ENCODE assay signal across 20 cellular contexts in the genomic region with DNA sequence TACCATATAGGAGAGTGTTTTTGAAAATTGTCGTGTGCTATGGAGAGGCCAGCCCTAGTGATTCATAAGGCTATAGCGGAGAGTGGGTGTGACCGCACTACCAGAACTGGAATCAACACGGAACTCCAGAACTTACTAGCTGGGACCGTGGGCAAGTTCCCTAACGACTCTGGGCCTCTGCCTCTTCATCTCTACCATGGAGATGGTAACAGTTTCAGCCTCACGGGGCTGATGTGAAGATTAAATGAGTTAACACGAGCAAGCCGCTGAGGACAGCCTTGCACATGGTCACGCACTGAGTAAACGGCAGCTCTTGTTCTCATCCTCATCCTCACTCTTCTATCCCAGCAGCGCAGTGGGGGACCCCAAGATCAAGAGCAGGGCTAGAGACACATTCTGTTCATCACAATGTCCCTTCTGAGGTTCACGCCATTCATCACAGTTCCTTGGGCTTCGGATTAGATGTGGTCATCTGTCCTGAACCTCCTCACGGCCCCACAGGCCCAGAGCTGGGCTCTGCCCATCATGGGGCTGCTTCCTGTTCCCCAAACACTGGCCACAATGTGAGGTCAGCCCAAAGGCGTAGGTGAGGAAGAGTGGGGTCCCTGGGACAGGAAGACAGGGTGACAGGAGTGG. TPM values are rescaled to one million over a fixed set of nuclear protein-coding genes. Genes with fewer than 3 reads are reported as not detected.
DNase-seq lines count a peak whose midpoint lies in the region; ATAC-seq and TF ChIP-seq lines count a peak whose summit lies in the region.
"Had no signal": no experiment of that assay in that cellular context is flagged by ENCODE, and none has a peak within 500 bp of the region (broad histone marks: within the 10 kb centered on the region; RNA-seq: fewer than 3 reads in every experiment).

No MANE protein-coding gene starts in this region.

- no peak for TF ChIP-seq CTCF in activated CD8-positive, alpha-beta T cell treated with anti-CD3 and anti-CD28 coated beads for 36 hours (IDR thresholded peaks at IDR 0.05)
- no peak for TF ChIP-seq CTCF in stomach (IDR thresholded peaks at IDR 0.05)

- no peaks in the 10 kb centered on the region for H3K9me3 ChIP-seq in stomach
- H3K9me3 ChIP-seq: left ventricle myocardium inferior, pancreas, Peyer's patch, SK-N-SH, testis had no signal

- POLR2A ChIA-PET in activated CD8-positive, alpha-beta T cell treated with anti-CD3 and anti-CD28 coated beads for 36 hours (lab: Charles Lee): interaction anchor here (1.0 to 2.1 kb wide), 4 partner anchors 10 to 27 kb away, joined by 3 to 13 read pairs (median 4); no protein-coding TSS in a partner anchor

- intact Hi-C loops in activated CD8-positive, alpha-beta T cell treated with anti-CD3 and anti-CD28 coated beads for 36 hours (cut with micrococcal nuclease): no loop called here
- intact Hi-C loops in dendritic cell treated with granulocyte-macrophage colony-stimulating factor and Interleukin-4, amounts not matched to agents 40 ng/mL and 50 ng/mL, for 4 days (cut with micrococcal nuclease): no loop called here
- intact Hi-C loops in stomach (cut with DNase I; ENCODE audit: low total_unique reads): no loop called here

- H3K36me3 Mint-ChIP-seq in activated CD8-positive, alpha-beta T cell treated with anti-CD3 and anti-CD28 coated beads for 36 hours (ENCODE audit: low read depth): peaks cover 42% of the 10 kb centered on the region
- no peaks in the 10 kb centered on the region for H3K36me3 Mint-ChIP-seq in dendritic cell treated with granulocyte-macrophage colony-stimulating factor and Interleukin-4, amounts not matched to agents 40 ng/mL and 50 ng/mL, for 4 days (ENCODE audit: low read depth)

- peak; percentile 73 for DNase-seq in stimulated activated CD4-positive, alpha-beta T cell treated with anti-CD3 and anti-CD28 coated beads, Interleukin-15, amount 100 ng/mL, for 24 hours
- no peak for DNase-seq in stimulated activated CD4-positive, alpha-beta T cell treated with anti-CD3 and anti-CD28 coated beads, Interleukin-4, amount 100 ng/mL, for 4 hours
- DNase-seq in activated CD8-positive, alpha-beta T cell treated with anti-CD3 and anti-CD28 coated beads for 36 hours: no peak
- DNase-seq in stomach (peak; percentile 18), hypothalamus (lab: John Stamatoyannopoulos, UW) (no peak)
- DNase-seq: GF-D8, HCEC 1CT, left ventricle myocardium inferior, NCI-H2081, pancreas, SK-N-SH, testis had no signal

- H3K4me1 ChIP-seq in stomach: no peaks in the 10 kb centered on the region
- H3K4me1 ChIP-seq: pancreas, Peyer's patch, testis had no signal

- peak; percentile 43 for ATAC-seq in activated CD8-positive, alpha-beta T cell treated with anti-CD3 and anti-CD28 coated beads for 36 hours
- no peak for ATAC-seq in HG03095 (IDR thresholded peaks at IDR 0.05; ENCODE audit: unreplicated experiment)
- no peak for ATAC-seq in GM19324 (IDR thresholded peaks at IDR 0.05; ENCODE audit: low FRiP score, unreplicated experiment)

- CTCF ChIA-PET in activated CD8-positive, alpha-beta T cell treated with anti-CD3 and anti-CD28 coated beads for 36 hours (lab: Charles Lee): interaction anchor here (0.6 to 2.2 kb wide), 3 partner anchors 13 to 132 kb away, joined by 3 to 9 read pairs (median 3); no protein-coding TSS in a partner anchor

- H3K36me3 ChIP-seq in stomach: no peaks in the 10 kb centered on the region
- H3K36me3 ChIP-seq: left ventricle myocardium inferior, pancreas, Peyer's patch had no signal

- H3K4me1 Mint-ChIP-seq in activated CD8-positive, alpha-beta T cell treated with anti-CD3 and anti-CD28 coated beads for 36 hours (ENCODE audit: low read depth): peaks cover 64% of the 10 kb centered on the region
- H3K4me1 Mint-ChIP-seq in dendritic cell treated with granulocyte-macrophage colony-stimulating factor and Interleukin-4, amounts not matched to agents 40 ng/mL and 50 ng/mL, for 4 days (ENCODE audit: low read depth): peaks cover 44% of the 10 kb centered on the region

- 79 to 88% (median 85%) methylated on average over 15 to 16 of the region's 16 CpGs for WGBS in stomach, 5 donors

- H3K27me3 ChIP-seq in stomach: no peaks in the 10 kb centered on the region
- H3K27me3 ChIP-seq: pancreas, Peyer's patch, testis had no signal

- no peak for TF ChIP-seq EP300 in stomach (IDR thresholded peaks at IDR 0.05)

- H3K27me3 Mint-ChIP-seq in activated CD8-positive, alpha-beta T cell treated with anti-CD3 and anti-CD28 coated beads for 36 hours: no peaks in the 10 kb centered on the region
- peaks cover 12% of the 10 kb centered on the region for H3K27me3 Mint-ChIP-seq in dendritic cell treated with granulocyte-macrophage colony-stimulating factor and Interleukin-4, amounts not matched to agents 40 ng/mL and 50 ng/mL, for 4 days

- TF ChIP-seq POLR2A in stomach (IDR thresholded peaks at IDR 0.05): no peak

- no peak overlapping the region for H3K4me3 ChIP-seq in stomach
- H3K4me3 ChIP-seq: left ventricle myocardium inferior, pancreas, Peyer's patch, skin epidermis, testis had no signal

- peak overlapping the region; percentile 11 for H3K27ac Mint-ChIP-seq in activated CD8-positive, alpha-beta T cell treated with anti-CD3 and anti-CD28 coated beads for 36 hours
- peak overlapping the region; percentile 69 for H3K27ac Mint-ChIP-seq in dendritic cell treated with granulocyte-macrophage colony-stimulating factor and Interleukin-4, amounts not matched to agents 40 ng/mL and 50 ng/mL, for 4 days

- no peak overlapping the region for H3K27ac ChIP-seq in stomach
- H3K27ac ChIP-seq: left ventricle myocardium inferior, pancreas, Peyer's patch, testis had no signal

- H3K4me3 Mint-ChIP-seq in activated CD8-positive, alpha-beta T cell treated with anti-CD3 and anti-CD28 coated beads for 36 hours: no peak overlapping the region
- H3K4me3 Mint-ChIP-seq in dendritic cell treated with granulocyte-macrophage colony-stimulating factor and Interleukin-4, amounts not matched to agents 40 ng/mL and 50 ng/mL, for 4 days: no peak overlapping the region

- H3K9me3 Mint-ChIP-seq in activated CD8-positive, alpha-beta T cell treated with anti-CD3 and anti-CD28 coated beads for 36 hours: no peaks in the 10 kb centered on the region
- no peaks in the 10 kb centered on the region for H3K9me3 Mint-ChIP-seq in dendritic cell treated with granulocyte-macrophage colony-stimulating factor and Interleukin-4, amounts not matched to agents 40 ng/mL and 50 ng/mL, for 4 days

RNA-seq across cellular contexts. Expression of a gene that starts 47.2 kb away (rescaled TPM):
- total RNA-seq in activated CD8-positive, alpha-beta T cell treated with anti-CD3 and anti-CD28 coated beads for 36 hours: 100 to 1,000 TPM; 214 to 215 TPM
- total RNA-seq in stomach: 10 to 100 TPM in 1 of 5 donors, 1 to 10 TPM in 1, not detected in 3; 1.7 to 14.2 TPM
- polyA plus RNA-seq in stomach: 1 to 10 TPM in 1 of 3 donors, under 1 TPM in 2; 0.53 to 1.1 (median 0.75) TPM
- total RNA-seq: cardiac septum, fibroblast of villous mesenchyme, MCF 10A had no signal
- polyA plus RNA-seq: SK-N-SH had no signal

Comparison
In these comparisons a context has a peak if more than half of its experiments do, and no peak if none do; other contexts are left out.
1. DNase-seq: peak in stimulated activated CD4-positive, alpha-beta T cell treated with anti-CD3 and anti-CD28 coated beads, Interleukin-15, amount 100 ng/mL, for 24 hours (single experiment) and stomach (single experiment); none in stimulated activated CD4-positive, alpha-beta T cell treated with anti-CD3 and anti-CD28 coated beads, Interleukin-4, amount 100 ng/mL, for 4 hours (0 of 2), activated CD8-positive, alpha-beta T cell treated with anti-CD3 and anti-CD28 coated beads for 36 hours (single experiment) and hypothalamus (0 of 51).
2. RNA of a gene that starts 47.2 kb away (total RNA-seq): 214 to 215 TPM in activated CD8-positive, alpha-beta T cell treated with anti-CD3 and anti-CD28 coated beads for 36 hours; 1.7 to 14.2 TPM in stomach; every median in the first group is over 10 times any median in the second.